ENCODE assay signal across 18 cellular contexts in the genomic region with DNA sequence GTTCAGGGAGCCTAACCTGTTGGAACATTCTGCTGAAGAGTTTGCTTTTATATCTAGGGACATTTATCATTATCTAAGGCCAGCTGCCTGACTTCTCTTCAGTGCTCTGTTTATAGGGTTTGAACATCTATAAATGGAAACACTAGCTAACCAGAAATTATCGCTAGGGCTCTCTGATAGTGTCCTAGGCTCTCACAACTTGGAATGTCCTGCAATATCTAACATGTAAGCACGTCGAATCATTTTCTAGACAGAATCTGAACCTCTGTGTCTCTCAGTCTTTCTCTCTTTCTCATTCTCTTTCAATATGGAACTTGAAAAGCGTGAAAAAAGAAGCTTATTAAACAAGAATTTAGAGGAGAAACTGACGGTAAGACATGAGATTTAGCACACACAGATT.
"Had no signal": no experiment of that assay in that cellular context is flagged by ENCODE, and none has a peak within 500 bp of the region (broad histone marks: within the 10 kb centered on the region; RNA-seq: fewer than 3 reads in every experiment).

No MANE protein-coding gene starts in this region.

- H3K36me3 ChIP-seq: colonic mucosa, esophagus muscularis mucosa, lower lobe of right lung, transverse colon had no signal

- H3K4me3 ChIP-seq: colonic mucosa, dorsolateral prefrontal cortex, esophagus muscularis mucosa, lower lobe of right lung, mucosa of descending colon, transverse colon had no signal

- H3K9me3 ChIP-seq: colonic mucosa, esophagus muscularis mucosa, lower lobe of right lung, mucosa of descending colon, transverse colon had no signal

- ATAC-seq: effector memory CD8-positive, alpha-beta T cell; lower lobe of right lung; mucosa of descending colon; naive thymus-derived CD4-positive, alpha-beta T cell; stimulated activated memory B cell treated with anti-CD40 and anti-IgM and Interleukin-4, amounts not matched to agents 10 μg/mL and 1 μg/mL and 100 μg/mL, for 72 hours; WTC11 had no signal

- DNase-seq: activated CD8-positive, alpha-beta memory T cell treated with anti-CD3 and anti-CD28 coated beads, Interleukin-2, amount 50 U/mL, for 48 hours; activated naive CD4-positive, alpha-beta T cell treated with Interleukin-2 at 50 U/mL for 16 hours; activated naive CD8-positive, alpha-beta T cell treated with anti-CD3 and anti-CD28 coated beads for 36 hours; activated T-cell treated with anti-CD3 and anti-CD28 coated beads, Interleukin-2, amount 50 U/mL, for 48 hours; colonic mucosa; dorsolateral prefrontal cortex; effector memory CD8-positive, alpha-beta T cell; lower lobe of right lung; mesendoderm; mucosa of descending colon; naive thymus-derived CD4-positive, alpha-beta T cell; retina; stimulated activated CD4-positive, alpha-beta T cell treated with anti-CD3 and anti-CD28 coated beads, Interleukin-15, amount 100 ng/mL, for 24 hours; T-helper 9 cell; transverse colon had no signal

- H3K27ac ChIP-seq: colonic mucosa, dorsolateral prefrontal cortex, esophagus muscularis mucosa, lower lobe of right lung, transverse colon had no signal

- H3K4me1 ChIP-seq: colonic mucosa, esophagus muscularis mucosa, lower lobe of right lung had no signal

- H3K27me3 ChIP-seq: colonic mucosa, dorsolateral prefrontal cortex, esophagus muscularis mucosa, transverse colon had no signal
